21 cellular contexts compared by ENCODE assay signal in genomic region chr7:34869016-34869415, GRCh38.
DNase-seq lines count a peak whose midpoint lies in the region; ATAC-seq and TF ChIP-seq lines count a peak whose summit lies in the region.
"Had no signal": no experiment of that assay in that cellular context is flagged by ENCODE, and none has a peak within 500 bp of the region (broad histone marks: within the 10 kb centered on the region; RNA-seq: fewer than 3 reads in every experiment).

No MANE protein-coding gene starts in this region.

- ATAC-seq in GM21619 (IDR thresholded peaks at IDR 0.05; ENCODE audit: unreplicated experiment) = no peak

- no peaks in the 10 kb centered on the region for H3K27me3 ChIP-seq in testis
- H3K27me3 ChIP-seq: MG63 had no signal

- H3K36me3 ChIP-seq in testis (ENCODE audit: low read depth, missing control alignments) = no peaks in the 10 kb centered on the region
- H3K36me3 ChIP-seq: HAP-1, MG63 had no signal

- H3K9me3 ChIP-seq in testis = no peaks in the 10 kb centered on the region
- H3K9me3 ChIP-seq: HAP-1, MG63 had no signal

- 82 to 87% methylated on average over 6 of the region's 6 CpGs for WGBS in testis, 2 donors

- DNase-seq in anterior cingulate cortex (lab: John Stamatoyannopoulos, UW) (peak in 31 of 58 donors; percentile 4 to 93 (median 43)), globus pallidus (ENCODE audit: low spot score) (peak; percentile 98), middle frontal gyrus (ENCODE audit: extremely low spot score, low spot score) (peak; percentile 36), substantia nigra (lab: John Stamatoyannopoulos, UW) (peak in 41 of 49 donors; percentile 8 to 81 (median 42)), testis (no peak), SHP77 treated with DMSO at 0.1 percent for 48 hours (lab: John Stamatoyannopoulos, UW) (no peak), cerebellum (ENCODE audit: low spot score) (no peak)
- DNase-seq: DMS79, Kasumi-1, MG63, NCI-H1048, NCI-H1436, NCI-H1930, NCI-H226, NCI-H524, NCI-H82, OCI-M1, SHP77 had no signal

- peak overlapping the region; percentile 85 for H3K27ac ChIP-seq in substantia nigra (ENCODE audit: low read depth, low read length, poor library complexity, severe bottlenecking)
- H3K27ac ChIP-seq in testis = no peak overlapping the region
- H3K27ac ChIP-seq: C4-2B had no signal

- no peak for TF ChIP-seq POLR2A in testis (IDR thresholded peaks at IDR 0.05)

- H3K4me3 ChIP-seq in testis = no peak overlapping the region
- H3K4me3 ChIP-seq: HAP-1, MG63 had no signal

- intact Hi-C loops in testis (cut with DNase I; ENCODE audit: low total_unique reads) = no loop called here

- no peak for TF ChIP-seq CTCF in testis (IDR thresholded peaks at IDR 0.05)

- H3K4me1 ChIP-seq in testis = no peaks in the 10 kb centered on the region
- H3K4me1 ChIP-seq: HAP-1 had no signal

Comparison
In these comparisons a context has a peak if more than half of its experiments do, and no peak if none do; other contexts are left out.
1. DNase-seq: peak in anterior cingulate cortex (31 of 58), globus pallidus (single experiment), middle frontal gyrus (single experiment) and substantia nigra (41 of 49); none in testis (single experiment), SHP77 treated with DMSO at 0.1 percent for 48 hours (single experiment) and cerebellum (single experiment).